26 cellular contexts compared by ENCODE assay signal in genomic region chr10:127029061-127029460, GRCh38.
"Had no signal": no experiment of that assay in that cellular context is flagged by ENCODE, and none has a peak within 500 bp of the region (broad histone marks: within the 10 kb centered on the region; RNA-seq: fewer than 3 reads in every experiment).

No MANE protein-coding gene starts in this region.

- ATAC-seq: esophagus mucosa, gastrocnemius medialis, heart right ventricle, left colon, left lung, left ventricle myocardium superior, mucosa of descending colon had no signal

- H3K27ac Mint-ChIP-seq: memory B cell, mesothelial cell of epicardium had no signal

- H3K27me3 ChIP-seq: dorsolateral prefrontal cortex, esophagus squamous epithelium, gastrocnemius medialis, heart right ventricle, left lung had no signal

- H3K36me3 ChIP-seq: gastrocnemius medialis had no signal

- H3K4me1 Mint-ChIP-seq: memory B cell had no signal

- H3K36me3 Mint-ChIP-seq: memory B cell had no signal

- H3K4me3 ChIP-seq: coronary artery, dorsolateral prefrontal cortex, esophagus squamous epithelium, gastrocnemius medialis, heart right ventricle, left lung, lung, mucosa of descending colon had no signal

- H3K4me1 ChIP-seq: gastrocnemius medialis, left lung had no signal

- DNase-seq: dermis blood vessel endothelial cell; effector CD4-positive, alpha-beta T cell; effector memory CD4-positive, alpha-beta T cell; erythroblast; esophagus squamous epithelium; foreskin fibroblast; foreskin melanocyte; gastrocnemius medialis; glutamatergic neuron; heart right ventricle; hippocampal formation; kidney; kidney glomerular epithelial cell; left colon; left ventricle myocardium superior; mammary epithelial cell; mesendoderm; mucosa of descending colon had no signal

- H3K9me3 ChIP-seq: esophagus squamous epithelium, gastrocnemius medialis, heart right ventricle, left lung, mucosa of descending colon had no signal

- H3K27ac ChIP-seq: coronary artery, dorsolateral prefrontal cortex, epithelial cell of prostate, esophagus squamous epithelium, gastrocnemius medialis, heart right ventricle, left lung had no signal

- H3K9me3 Mint-ChIP-seq: mesothelial cell of epicardium had no signal

- H3K4me3 Mint-ChIP-seq: memory B cell, mesothelial cell of epicardium had no signal
